24 cellular contexts compared by ENCODE assay signal in genomic region chr13:63088226-63088625, GRCh38.
DNase-seq lines count a peak whose midpoint lies in the region; ATAC-seq and TF ChIP-seq lines count a peak whose summit lies in the region.
"Had no signal": no experiment of that assay in that cellular context is flagged by ENCODE, and none has a peak within 500 bp of the region (broad histone marks: within the 10 kb centered on the region; RNA-seq: fewer than 3 reads in every experiment).

No MANE protein-coding gene starts in this region.

- no peak overlapping the region for H3K9ac ChIP-seq in OCI-LY3 (ENCODE audit: low read length)

- H3K27me3 ChIP-seq in BE2C (no peaks in the 10 kb centered on the region), OCI-LY3 (ENCODE audit: low read depth, low read length) (no peaks in the 10 kb centered on the region), left lung (no peaks in the 10 kb centered on the region)
- H3K27me3 ChIP-seq: neutrophil, spleen, upper lobe of left lung had no signal

- peak; percentile 27 for DNase-seq in BE2C
- DNase-seq in choroid plexus epithelial cell (ENCODE audit: low read depth) = peak; percentile 39
- no peak for DNase-seq in left lung
- no peak for DNase-seq in activated CD4-positive, alpha-beta T cell treated with anti-CD3 and anti-CD28 coated beads, Interleukin-2, amount 50 U/mL, for 1 hour
- DNase-seq in activated CD4-positive, alpha-beta T cell treated with anti-CD3 and anti-CD28 coated beads, Interleukin-2, amount 50 U/mL, for 4 hours = no peak
- no peak for DNase-seq in ureter (ENCODE audit: low spot score)
- DNase-seq: activated CD8-positive, alpha-beta T cell treated with anti-CD3 and anti-CD28 coated beads for 36 hours; activated naive CD4-positive, alpha-beta T cell treated with Interleukin-2 at 50 U/mL for 16 hours; C1 segment of cervical spinal cord; cerebellar nuclear complex; effector CD8-positive, alpha-beta T cell; KBM-7; MV-4-11; NCI-H1694 treated with DMSO at 0.1 percent for 48 hours; OCI-M1; SIG-M5; spleen; stimulated activated CD4-positive, alpha-beta T cell treated with anti-CD3 and anti-CD28 coated beads, Interleukin-4, amount 100 ng/mL, for 24 hours; upper lobe of left lung; WERI-Rb-1 had no signal

- H3K9me3 ChIP-seq in BE2C = no peaks in the 10 kb centered on the region
- no peaks in the 10 kb centered on the region for H3K9me3 ChIP-seq in OCI-LY3 (ENCODE audit: insufficient read depth, low read length)
- H3K9me3 ChIP-seq in left lung = no peaks in the 10 kb centered on the region
- H3K9me3 ChIP-seq: neutrophil, upper lobe of left lung had no signal

- intact Hi-C loops in left lung (cut with DNase I) = no loop called here

- H3K27ac ChIP-seq in OCI-LY3 (ENCODE audit: low read length) (no peak overlapping the region), left lung (no peak overlapping the region)
- H3K27ac ChIP-seq: neutrophil, spleen, upper lobe of left lung, WERI-Rb-1 had no signal

- H3K4me1 ChIP-seq in BE2C (peaks cover 4% of the 10 kb centered on the region), OCI-LY3 (ENCODE audit: low read length) (no peaks in the 10 kb centered on the region), left lung (no peaks in the 10 kb centered on the region)
- H3K4me1 ChIP-seq: spleen, upper lobe of left lung had no signal

- H3K36me3 ChIP-seq in BE2C (no peaks in the 10 kb centered on the region), OCI-LY3 (replicated peaks; ENCODE audit: low read depth, low read length) (no peaks in the 10 kb centered on the region), left lung (no peaks in the 10 kb centered on the region)
- H3K36me3 ChIP-seq: neutrophil, spleen, upper lobe of left lung, WERI-Rb-1 had no signal

- H3K4me3 ChIP-seq in BE2C (ENCODE audit: low read depth, low read length) (no peak overlapping the region), OCI-LY3 (ENCODE audit: low read length) (no peak overlapping the region), choroid plexus epithelial cell (ENCODE audit: low read depth, low read length) (no peak overlapping the region), left lung (no peak overlapping the region)
- H3K4me3 ChIP-seq: spleen, upper lobe of left lung had no signal

- H3K79me2 ChIP-seq in OCI-LY3 (ENCODE audit: low read length) = no peaks in the 10 kb centered on the region

- H2AFZ ChIP-seq in OCI-LY3 (ENCODE audit: low read depth, low read length) = peak overlapping the region; percentile 15; the same call in 1 of the 2 replicates

- no peaks in the 10 kb centered on the region for H4K20me1 ChIP-seq in OCI-LY3 (ENCODE audit: insufficient read depth, low read length)

- no peak overlapping the region for H3K4me2 ChIP-seq in OCI-LY3 (ENCODE audit: low read length)

- ATAC-seq in left lung (peak; percentile 38), GM18502 (IDR thresholded peaks at IDR 0.05; ENCODE audit: poor library complexity, unreplicated experiment) (no peak)
- ATAC-seq: activated CD8-positive, alpha-beta T cell treated with anti-CD3 and anti-CD28 coated beads for 36 hours; esophagus mucosa had no signal

- TF ChIP-seq CTCF in BE2C (IDR thresholded peaks at IDR 0.05; ENCODE audit: low read depth, low read length) (no peak), OCI-LY3 (IDR thresholded peaks at IDR 0.05; ENCODE audit: low read depth, low read length) (no peak), choroid plexus epithelial cell (conservative IDR thresholded peaks at IDR 0.05; ENCODE audit: low read depth, low read length) (no peak), left lung (IDR thresholded peaks at IDR 0.05) (no peak)

Comparison
In these comparisons a context has a peak if more than half of its experiments do, and no peak if none do; other contexts are left out.
1. DNase-seq: peak in BE2C (single experiment) and choroid plexus epithelial cell (single experiment); none in left lung (0 of 2), activated CD4-positive, alpha-beta T cell treated with anti-CD3 and anti-CD28 coated beads, Interleukin-2, amount 50 U/mL, for 1 hour (single experiment), activated CD4-positive, alpha-beta T cell treated with anti-CD3 and anti-CD28 coated beads, Interleukin-2, amount 50 U/mL, for 4 hours (0 of 2) and ureter (single experiment).